Comparison of ENCODE assay signal across 10 cellular contexts in genomic region chr5:18113724-18114123, GRCh38.
DNase-seq lines count a peak whose midpoint lies in the region; ATAC-seq and TF ChIP-seq lines count a peak whose summit lies in the region.
"Had no signal": no experiment of that assay in that cellular context is flagged by ENCODE, and none has a peak within 500 bp of the region (broad histone marks: within the 10 kb centered on the region; RNA-seq: fewer than 3 reads in every experiment).

No MANE protein-coding gene starts in this region.

- H3K4me1 Mint-ChIP-seq in nephron: no peaks in the 10 kb centered on the region

- ATAC-seq in HG02610 (IDR thresholded peaks at IDR 0.05; ENCODE audit: unreplicated experiment): no peak

- no peaks in the 10 kb centered on the region for H3K36me3 Mint-ChIP-seq in nephron (ENCODE audit: low read depth)

- no peak overlapping the region for H3K27ac Mint-ChIP-seq in nephron

- DNase-seq in GM03348 (ENCODE audit: low spot score) (peak; percentile 24), NCI-H2171 treated with DMSO at 0.1 percent for 48 hours (lab: John Stamatoyannopoulos, UW) (peak; percentile 71), cerebellar cortex (ENCODE audit: low spot score) (peak; percentile 32), GOT3 (lab: John Stamatoyannopoulos, UW) (no peak), DMS79 (lab: John Stamatoyannopoulos, UW) (no peak), dermis blood vessel endothelial cell (no peak)
- DNase-seq: activated CD4-positive, alpha-beta T cell treated with anti-CD3 and anti-CD28 coated beads, Interleukin-2, amount 50 U/mL, for 1 hour; NK-92 treated with Interleukin-12 subunit alpha and Interleukin-12 subunit beta, amount 100 ng/mL, for 24 hours had no signal

- no peak overlapping the region for H3K4me3 Mint-ChIP-seq in nephron

- no peaks in the 10 kb centered on the region for H3K27me3 Mint-ChIP-seq in nephron (ENCODE audit: low read depth)

- TF ChIP-seq CTCF in nephron (IDR thresholded peaks at IDR 0.05; ENCODE audit: unreplicated experiment in 3 of 3): peak; percentile 23 to 37 (median 30)

- no peaks in the 10 kb centered on the region for H3K9me3 Mint-ChIP-seq in nephron

Comparison
In these comparisons a context has a peak if more than half of its experiments do, and no peak if none do; other contexts are left out.
1. DNase-seq: peak in GM03348 (single experiment), NCI-H2171 treated with DMSO at 0.1 percent for 48 hours (single experiment) and cerebellar cortex (single experiment); none in GOT3 (single experiment), DMS79 (single experiment) and dermis blood vessel endothelial cell (single experiment).